In genomic region chr12:55610598-55610997, GRCh38 we compare ENCODE assay signal across 18 cellular contexts. TPM values are rescaled to one million over a fixed set of nuclear protein-coding genes. Genes with fewer than 3 reads are reported as not detected.
A peak's percentile ranks its signal among the peaks of the same experiment; 100 is the strongest.
DNase-seq lines count a peak whose midpoint lies in the region; ATAC-seq and TF ChIP-seq lines count a peak whose summit lies in the region.
"Had no signal": no experiment of that assay in that cellular context is flagged by ENCODE, and none has a peak within 500 bp of the region (broad histone marks: within the 10 kb centered on the region; RNA-seq: fewer than 3 reads in every experiment).

No MANE protein-coding gene starts in this region.

- H3K36me3 Mint-ChIP-seq in activated CD4-positive, alpha-beta T cell treated with anti-CD3 and anti-CD28 coated beads for 36 hours (ENCODE audit: low read depth) = peaks cover 5% of the 10 kb centered on the region
- peaks cover 6 to 12% of the 10 kb centered on the region in 2 donors for H3K36me3 Mint-ChIP-seq in activated naive CD4-positive, alpha-beta T cell treated with anti-CD3 and anti-CD28 coated beads, Interleukin-2, amount 50 U/mL, for 72 hours
- no peaks in the 10 kb centered on the region for H3K36me3 Mint-ChIP-seq in activated T-helper 17 cell treated with anti-CD3 and anti-CD28 coated beads, Interleukin-2, amount 50 U/mL, for 72 hours (ENCODE audit: low read depth)
- H3K36me3 Mint-ChIP-seq: CD8-positive, alpha-beta memory T cell had no signal

- no peak overlapping the region for H3K27ac Mint-ChIP-seq in activated CD4-positive, alpha-beta T cell treated with anti-CD3 and anti-CD28 coated beads for 36 hours
- H3K27ac Mint-ChIP-seq in activated naive CD4-positive, alpha-beta T cell treated with anti-CD3 and anti-CD28 coated beads, Interleukin-2, amount 50 U/mL, for 72 hours = no peak overlapping the region
- H3K27ac Mint-ChIP-seq in activated T-helper 17 cell treated with anti-CD3 and anti-CD28 coated beads, Interleukin-2, amount 50 U/mL, for 72 hours = no peak overlapping the region
- H3K27ac Mint-ChIP-seq: CD8-positive, alpha-beta memory T cell; GM23338 had no signal

- no peak overlapping the region for H3K27ac ChIP-seq in heart right ventricle
- H3K27ac ChIP-seq: BLaER1 had no signal

- H3K27me3 Mint-ChIP-seq in activated CD4-positive, alpha-beta T cell treated with anti-CD3 and anti-CD28 coated beads for 36 hours = peaks cover 28% of the 10 kb centered on the region
- H3K27me3 Mint-ChIP-seq in activated T-helper 17 cell treated with anti-CD3 and anti-CD28 coated beads, Interleukin-2, amount 50 U/mL, for 72 hours = peaks cover 28% of the 10 kb centered on the region

- H3K4me1 ChIP-seq in heart right ventricle = no peaks in the 10 kb centered on the region
- H3K4me1 ChIP-seq: BLaER1, Caco-2 had no signal

- DNase-seq in activated CD4-positive, alpha-beta T cell treated with anti-CD3 and anti-CD28 coated beads for 36 hours = no peak
- no peak for DNase-seq in activated CD4-positive, alpha-beta T cell treated with anti-CD3 and anti-CD28 coated beads for 48 hours
- DNase-seq in activated naive CD4-positive, alpha-beta T cell treated with anti-CD3 and anti-CD28 coated beads, Interleukin-2, amount 50 U/mL, for 72 hours (ENCODE audit: low spot score in 2 of 2) = no peak
- no peak for DNase-seq in activated naive CD4-positive, alpha-beta T cell treated with Interleukin-2 at 50 U/mL for 16 hours
- no peak for DNase-seq in stimulated activated naive CD8-positive, alpha-beta T cell treated with anti-CD3 and anti-CD28 coated beads, Interleukin-15, Interleukin-2, amounts not matched to agents 100 U/mL and 50 U/mL, for 24 hours
- DNase-seq in NCI-H69 (lab: John Stamatoyannopoulos, UW) = no peak
- DNase-seq in heart right ventricle = no peak
- DNase-seq: 8988T; AML-193; Caco-2; CD8-positive, alpha-beta memory T cell; DND-41; GDM1; H7 had no signal

- no peaks in the 10 kb centered on the region for H3K36me3 ChIP-seq in heart right ventricle
- H3K36me3 ChIP-seq: BLaER1 had no signal

- no peak overlapping the region for H3K4me3 Mint-ChIP-seq in activated CD4-positive, alpha-beta T cell treated with anti-CD3 and anti-CD28 coated beads for 36 hours
- no peak overlapping the region for H3K4me3 Mint-ChIP-seq in activated T-helper 17 cell treated with anti-CD3 and anti-CD28 coated beads, Interleukin-2, amount 50 U/mL, for 72 hours
- H3K4me3 Mint-ChIP-seq: CD8-positive, alpha-beta memory T cell; GM23338 had no signal

- WGBS in heart right ventricle, 2 donors = 85 to 88% methylated on average over 1 of the region's 1 CpG

- CTCF ChIA-PET in activated CD4-positive, alpha-beta T cell treated with anti-CD3 and anti-CD28 coated beads for 36 hours (lab: Charles Lee) = interaction anchor here (0.9 kb wide), 1 partner anchor 9 kb away, joined by 3 read pairs; no protein-coding TSS in a partner anchor

- H3K27me3 ChIP-seq in heart right ventricle = peaks cover 0 to 5% (median 0%) of the 10 kb centered on the region in 7 donors
- H3K27me3 ChIP-seq: BLaER1 had no signal

- POLR2A ChIA-PET in activated CD4-positive, alpha-beta T cell treated with anti-CD3 and anti-CD28 coated beads for 36 hours (lab: Charles Lee) = no interaction called here

- TF ChIP-seq CTCF in heart right ventricle (IDR thresholded peaks at IDR 0.05) = no peak

- intact Hi-C loops in activated CD4-positive, alpha-beta T cell treated with anti-CD3 and anti-CD28 coated beads for 36 hours (cut with DNase I, micrococcal nuclease) = loop anchor here in 1 of 2 experiments (1.0 to 10.0 kb wide), 2 partner anchors 19 to 226 kb away; no protein-coding TSS in a partner anchor
- intact Hi-C loops in heart right ventricle (cut with DNase I) = no loop called here

- H3K4me3 ChIP-seq in heart right ventricle = no peak overlapping the region
- H3K4me3 ChIP-seq: BLaER1, GM23338 had no signal

- peaks cover 9% of the 10 kb centered on the region for H3K9me3 Mint-ChIP-seq in activated CD4-positive, alpha-beta T cell treated with anti-CD3 and anti-CD28 coated beads for 36 hours (ENCODE audit: low read depth)
- peaks cover 5 to 9% of the 10 kb centered on the region in 2 donors for H3K9me3 Mint-ChIP-seq in activated naive CD4-positive, alpha-beta T cell treated with anti-CD3 and anti-CD28 coated beads, Interleukin-2, amount 50 U/mL, for 72 hours
- H3K9me3 Mint-ChIP-seq in activated T-helper 17 cell treated with anti-CD3 and anti-CD28 coated beads, Interleukin-2, amount 50 U/mL, for 72 hours = peaks cover 9% of the 10 kb centered on the region

- ATAC-seq in activated CD4-positive, alpha-beta T cell treated with anti-CD3 and anti-CD28 coated beads for 36 hours = peak; percentile 93
- peak; percentile 82 to 93 for ATAC-seq in activated naive CD4-positive, alpha-beta T cell treated with anti-CD3 and anti-CD28 coated beads, Interleukin-2, amount 50 U/mL, for 72 hours
- peak; percentile 81 for ATAC-seq in activated T-helper 17 cell treated with anti-CD3 and anti-CD28 coated beads, Interleukin-2, amount 50 U/mL, for 72 hours (replicated peaks)
- ATAC-seq in stimulated activated naive CD8-positive, alpha-beta T cell treated with anti-CD3 and anti-CD28 coated beads, Interleukin-15, Interleukin-2, amounts not matched to agents 100 U/mL and 50 U/mL, for 24 hours = peak; percentile 86
- no peak for ATAC-seq in heart right ventricle
- ATAC-seq: GM23338, HepG2 had no signal

- peaks cover 0 to 20% (median 15%) of the 10 kb centered on the region in 11 donors for H3K9me3 ChIP-seq in heart right ventricle
- H3K9me3 ChIP-seq: Caco-2 had no signal

- H3K4me1 Mint-ChIP-seq in activated CD4-positive, alpha-beta T cell treated with anti-CD3 and anti-CD28 coated beads for 36 hours = peaks cover 13% of the 10 kb centered on the region
- no peaks in the 10 kb centered on the region for H3K4me1 Mint-ChIP-seq in activated T-helper 17 cell treated with anti-CD3 and anti-CD28 coated beads, Interleukin-2, amount 50 U/mL, for 72 hours
- H3K4me1 Mint-ChIP-seq: CD8-positive, alpha-beta memory T cell; GM23338 had no signal

RNA-seq across cellular contexts. Expression of gene OR10P1, which starts 26.1 kb away (rescaled TPM):
- total RNA-seq in activated CD4-positive, alpha-beta T cell treated with anti-CD3 and anti-CD28 coated beads for 36 hours = not detected
- not detected for total RNA-seq in activated naive CD4-positive, alpha-beta T cell treated with anti-CD3 and anti-CD28 coated beads, Interleukin-2, amount 50 U/mL, for 72 hours
- total RNA-seq in activated T-helper 17 cell treated with anti-CD3 and anti-CD28 coated beads, Interleukin-2, amount 50 U/mL, for 72 hours = not detected
- not detected for total RNA-seq in heart right ventricle
- not detected for polyA plus RNA-seq in heart right ventricle
- total RNA-seq: Caco-2; CD8-positive, alpha-beta memory T cell; GM23338; H7; HepG2 had no signal
- polyA plus RNA-seq: CD8-positive, alpha-beta memory T cell; GM23338; HepG2 had no signal

RNA-seq across cellular contexts. Expression of gene OR2AP1, which starts 38.3 kb away (rescaled TPM):
- not detected for total RNA-seq in activated CD4-positive, alpha-beta T cell treated with anti-CD3 and anti-CD28 coated beads for 36 hours
- not detected for total RNA-seq in activated naive CD4-positive, alpha-beta T cell treated with anti-CD3 and anti-CD28 coated beads, Interleukin-2, amount 50 U/mL, for 72 hours
- under 1 TPM in 1 of 2 donors, not detected in 1; 0.15 TPM for total RNA-seq in activated T-helper 17 cell treated with anti-CD3 and anti-CD28 coated beads, Interleukin-2, amount 50 U/mL, for 72 hours
- total RNA-seq in heart right ventricle = not detected
- not detected for polyA plus RNA-seq in heart right ventricle
- total RNA-seq: Caco-2; CD8-positive, alpha-beta memory T cell; GM23338; H7; HepG2 had no signal
- polyA plus RNA-seq: CD8-positive, alpha-beta memory T cell; GM23338; HepG2 had no signal

Comparison
In these comparisons a context has a peak if more than half of its experiments do, and no peak if none do; other contexts are left out.
1. ATAC-seq: peak in activated CD4-positive, alpha-beta T cell treated with anti-CD3 and anti-CD28 coated beads for 36 hours (single experiment), activated naive CD4-positive, alpha-beta T cell treated with anti-CD3 and anti-CD28 coated beads, Interleukin-2, amount 50 U/mL, for 72 hours (2 of 2), activated T-helper 17 cell treated with anti-CD3 and anti-CD28 coated beads, Interleukin-2, amount 50 U/mL, for 72 hours (single experiment) and stimulated activated naive CD8-positive, alpha-beta T cell treated with anti-CD3 and anti-CD28 coated beads, Interleukin-15, Interleukin-2, amounts not matched to agents 100 U/mL and 50 U/mL, for 24 hours (single experiment); none in heart right ventricle (0 of 8).